16 cellular contexts compared by ENCODE assay signal in the genomic region with DNA sequence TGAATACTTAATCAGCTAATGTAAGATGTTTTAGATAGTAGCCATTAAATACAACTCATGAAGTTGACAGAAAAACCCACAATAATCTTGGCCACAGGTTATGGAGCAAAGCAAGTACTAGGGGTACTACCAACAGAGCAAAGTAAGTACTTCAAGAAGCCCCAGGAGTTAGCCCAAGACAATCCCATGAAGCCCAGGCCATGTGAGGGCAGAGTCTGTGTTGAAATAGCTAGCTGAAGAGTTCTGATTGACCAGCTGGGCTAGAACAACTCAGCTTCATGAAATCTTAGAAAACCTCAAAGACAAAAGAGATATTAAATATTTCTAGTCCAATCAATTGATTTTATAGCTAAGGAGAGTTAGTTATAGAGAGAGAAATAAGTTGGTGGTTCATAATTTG.
"Had no signal": no experiment of that assay in that cellular context is flagged by ENCODE, and none has a peak within 500 bp of the region (broad histone marks: within the 10 kb centered on the region; RNA-seq: fewer than 3 reads in every experiment).

No MANE protein-coding gene starts in this region.

- H3K36me3 ChIP-seq: adrenal gland, esophagus squamous epithelium, right atrium auricular region, thoracic aorta had no signal

- H3K4me1 ChIP-seq: right atrium auricular region had no signal

- H3K9me3 ChIP-seq: adrenal gland, esophagus squamous epithelium, right atrium auricular region, thoracic aorta had no signal

- H3K4me3 ChIP-seq: adrenal gland, esophagus squamous epithelium, right atrium auricular region had no signal

- DNase-seq: activated CD4-positive, alpha-beta T cell treated with anti-CD3 and anti-CD28 coated beads, Interleukin-2, amount 50 U/mL, for 48 hours; activated CD4-positive, CD25-positive, alpha-beta regulatory T cell treated with anti-CD3 and anti-CD28 coated beads, Interleukin-2, amount 50 U/mL, for 72 hours; activated gamma-delta T cell treated with Interleukin-2 at 50 U/mL for 16 hours; adrenal gland; dermis blood vessel endothelial cell; effector memory CD4-positive, alpha-beta T cell; esophagus squamous epithelium; glutamatergic neuron; hippocampal formation; nephron progenitor cell; stimulated activated CD4-positive, alpha-beta T cell treated with anti-CD3 and anti-CD28 coated beads, Interleukin-4, amount 100 ng/mL, for 24 hours had no signal

- H3K27ac ChIP-seq: adrenal gland, right atrium auricular region, VCaP had no signal

- ATAC-seq: activated naive CD4-positive, alpha-beta T cell treated with anti-CD3 and anti-CD28 coated beads, Interleukin-2, amount 50 U/mL, for 72 hours; stimulated activated effector memory CD8-positive, alpha-beta T cell treated with anti-CD3 and anti-CD28 coated beads, Interleukin-12 subunit alpha, Interleukin-12 subunit beta, amount 100 ng/mL, for 72 hours had no signal

- H3K27me3 ChIP-seq: adrenal gland, esophagus squamous epithelium, right atrium auricular region had no signal
